Comparison of ENCODE assay signal across 14 cellular contexts in the genomic region with DNA sequence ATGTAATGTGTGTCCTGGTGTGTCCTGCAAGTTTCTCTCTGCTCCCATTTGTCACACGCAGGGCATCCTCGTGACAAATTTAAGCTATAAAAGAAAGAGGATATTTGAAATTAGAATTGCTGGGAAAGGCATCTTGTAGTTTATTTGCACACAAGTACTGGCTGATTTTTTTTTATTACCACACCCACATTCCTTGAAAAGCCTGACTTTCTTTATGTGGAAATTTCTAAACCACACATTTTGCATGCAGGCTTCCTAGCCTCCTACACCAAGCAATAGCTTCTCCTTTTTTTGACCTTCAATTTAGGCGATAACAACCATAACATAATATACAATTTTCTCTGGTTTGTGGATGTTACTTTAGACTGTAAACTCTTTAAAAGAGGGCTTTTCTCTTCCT.
DNase-seq lines count a peak whose midpoint lies in the region; ATAC-seq and TF ChIP-seq lines count a peak whose summit lies in the region.
"Had no signal": no experiment of that assay in that cellular context is flagged by ENCODE, and none has a peak within 500 bp of the region (broad histone marks: within the 10 kb centered on the region; RNA-seq: fewer than 3 reads in every experiment).

No MANE protein-coding gene starts in this region.

- H3K4me1 ChIP-seq in BLaER1 treated with 17β-estradiol and CSF1 and Interleukin-3, amounts not matched to agents 10 nM and 100 nM, result peaks cover 0 to 66% (median 15%) of the 10 kb centered on the region in 10 experiments; a peak in 11 of 20 replicates

- no peak overlapping the region for H3K4me3 ChIP-seq in BLaER1 treated with 17β-estradiol and CSF1 and Interleukin-3, amounts not matched to agents 10 nM and 100 nM
- H3K4me3 ChIP-seq in NB4 (ENCODE audit: low read depth, low read length), result no peak overlapping the region
- H3K4me3 ChIP-seq: right atrium auricular region had no signal

- no peak overlapping the region for H3K27ac Mint-ChIP-seq in memory B cell
- H3K27ac Mint-ChIP-seq: activated T-cell treated with anti-CD3 and anti-CD28 coated beads, Interleukin-2, amount 50 U/mL, for 24 hours; stimulated activated naive CD8-positive, alpha-beta T cell treated with anti-CD3 and anti-CD28 coated beads, Interleukin-15, Interleukin-2, amounts not matched to agents 100 ng/mL and 50 ng/mL, for 24 hours had no signal

- peaks cover 18% of the 10 kb centered on the region for H3K4me1 Mint-ChIP-seq in memory B cell

- DNase-seq in NB4 (ENCODE audit: low read depth) (peak; percentile 41), memory B cell (ENCODE audit: low spot score in 2 of 2) (no peak), HPDE6-E6E7 (ENCODE audit: extremely low spot score) (no peak)
- DNase-seq: activated T-cell treated with anti-CD3 and anti-CD28 coated beads, Interleukin-2, amount 50 U/mL, for 24 hours; NCI-H1417; NCI-H510A; SK-N-SH had no signal

- H3K9ac ChIP-seq in BLaER1 treated with 17β-estradiol and CSF1 and Interleukin-3, amounts not matched to agents 10 nM and 100 nM, result peak overlapping the region in 2 of 11 experiments; percentile 45 to 47; a peak in 2 of 22 replicates
- H3K9ac ChIP-seq: SK-N-SH had no signal

- ATAC-seq in memory B cell (ENCODE audit: low read depth) (peak; percentile 35), HG03196 (IDR thresholded peaks at IDR 0.05; ENCODE audit: unreplicated experiment) (no peak), GM21717 (IDR thresholded peaks at IDR 0.05; ENCODE audit: unreplicated experiment) (no peak), GM19023 (IDR thresholded peaks at IDR 0.05; ENCODE audit: unreplicated experiment) (no peak)

- H3K27ac ChIP-seq in BLaER1 treated with 17β-estradiol and CSF1 and Interleukin-3, amounts not matched to agents 10 nM and 100 nM, result peak overlapping the region in 6 of 11 experiments; percentile 23 to 69 (median 51); a peak in 9 of 22 replicates
- H3K27ac ChIP-seq in VCaP, result peak overlapping the region; percentile 66
- H3K27ac ChIP-seq: right atrium auricular region had no signal

- no peak overlapping the region for H3K4me3 Mint-ChIP-seq in memory B cell
- H3K4me3 Mint-ChIP-seq: activated T-cell treated with anti-CD3 and anti-CD28 coated beads, Interleukin-2, amount 50 U/mL, for 24 hours; stimulated activated naive CD8-positive, alpha-beta T cell treated with anti-CD3 and anti-CD28 coated beads, Interleukin-15, Interleukin-2, amounts not matched to agents 100 ng/mL and 50 ng/mL, for 24 hours had no signal

- H3K9me3 Mint-ChIP-seq in memory B cell, result no peaks in the 10 kb centered on the region
- H3K9me3 Mint-ChIP-seq: activated T-cell treated with anti-CD3 and anti-CD28 coated beads, Interleukin-2, amount 50 U/mL, for 24 hours; stimulated activated naive CD8-positive, alpha-beta T cell treated with anti-CD3 and anti-CD28 coated beads, Interleukin-15, Interleukin-2, amounts not matched to agents 100 ng/mL and 50 ng/mL, for 24 hours had no signal

- no peak for TF ChIP-seq CTCF in NB4 (IDR thresholded peaks at IDR 0.05; ENCODE audit: low read depth, low read length)
- TF ChIP-seq CTCF in VCaP (conservative IDR thresholded peaks at IDR 0.05), result no peak

- H3K27me3 ChIP-seq in BLaER1 treated with 17β-estradiol and CSF1 and Interleukin-3, amounts not matched to agents 10 nM and 100 nM, result peaks cover 0 to 30% (median 0%) of the 10 kb centered on the region in 11 experiments; a peak in 4 of 22 replicates
- H3K27me3 ChIP-seq: right atrium auricular region had no signal

- no peaks in the 10 kb centered on the region for H4K20me1 ChIP-seq in BLaER1 treated with 17β-estradiol and CSF1 and Interleukin-3, amounts not matched to agents 10 nM and 100 nM

- no peak for TF ChIP-seq POLR2A in NB4 (IDR thresholded peaks at IDR 0.05; ENCODE audit: extremely low read depth, insufficient read length)

- H3K36me3 ChIP-seq in BLaER1 treated with 17β-estradiol and CSF1 and Interleukin-3, amounts not matched to agents 10 nM and 100 nM, result no peaks in the 10 kb centered on the region
- H3K36me3 ChIP-seq: right atrium auricular region had no signal

- H3K4me2 ChIP-seq in BLaER1 treated with 17β-estradiol and CSF1 and Interleukin-3, amounts not matched to agents 10 nM and 100 nM, result peak overlapping the region in 7 of 11 experiments; percentile 21 to 83 (median 52); a peak in 12 of 22 replicates
- H3K4me2 ChIP-seq: SK-N-SH had no signal

- no peaks in the 10 kb centered on the region for H3K36me3 Mint-ChIP-seq in memory B cell

- no peaks in the 10 kb centered on the region for H3K27me3 Mint-ChIP-seq in memory B cell
- H3K27me3 Mint-ChIP-seq: stimulated activated naive CD8-positive, alpha-beta T cell treated with anti-CD3 and anti-CD28 coated beads, Interleukin-15, Interleukin-2, amounts not matched to agents 100 ng/mL and 50 ng/mL, for 24 hours had no signal

- H3K9me3 ChIP-seq in BLaER1 treated with 17β-estradiol and CSF1 and Interleukin-3, amounts not matched to agents 10 nM and 100 nM (replicated peaks in 1 of 11), result peaks cover 0 to 14% (median 0%) of the 10 kb centered on the region in 11 experiments; a peak in 4 of 22 replicates
- H3K9me3 ChIP-seq: right atrium auricular region, SK-N-SH had no signal
